Comparison of ENCODE assay signal across 1 cellular context in the genomic region with DNA sequence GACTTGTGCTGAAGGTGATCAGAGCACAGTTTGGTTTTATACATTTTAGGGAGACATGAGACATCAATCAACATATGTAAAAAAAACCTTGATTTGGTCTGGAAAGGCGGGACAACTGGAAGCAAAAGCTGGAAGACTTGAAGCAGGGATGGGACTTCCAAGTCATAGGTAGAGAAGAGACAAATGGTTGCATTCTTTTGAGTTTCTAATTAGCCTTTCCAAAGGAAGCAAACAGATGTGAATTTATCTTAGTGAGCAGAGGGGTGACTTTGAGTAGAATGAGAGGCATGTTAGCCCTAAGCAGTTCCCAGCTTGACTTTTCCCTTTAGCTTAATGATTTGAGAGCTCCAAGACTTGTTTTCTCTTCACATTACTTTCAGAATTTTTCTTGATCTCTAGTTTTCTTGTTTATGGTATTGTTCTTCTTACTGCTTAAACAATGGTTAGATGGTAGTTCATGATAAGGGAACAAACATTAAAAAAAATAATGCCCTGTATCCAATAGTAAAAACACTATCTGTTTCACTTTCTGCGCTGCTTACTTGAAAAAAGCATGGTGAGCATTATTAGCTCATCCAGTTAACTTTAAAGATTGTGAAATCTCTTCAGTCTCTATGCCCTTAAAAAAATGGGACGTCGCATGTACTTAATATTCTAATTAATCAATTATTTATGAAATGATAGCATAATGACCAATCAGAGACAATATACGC.
TF ChIP-seq lines count a peak whose summit lies in the region.

No MANE protein-coding gene starts in this region.

TF ChIP-seq in GM12878, 131 proteins besides CTCF, POLR2A, EP300 and RAD21 (continued from another document):
- TF ChIP-seq E2F8 (IDR thresholded peaks at IDR 0.05; ENCODE audit: low read depth, partially characterized antibody) (no peak), PAX5 (IDR thresholded peaks at IDR 0.05; ENCODE audit: borderline replicate concordance, low read depth, low read length) (no peak), CBX3 (IDR thresholded peaks at IDR 0.05; ENCODE audit: borderline replicate concordance, low read depth) (no peak), ETV6 (conservative IDR thresholded peaks at IDR 0.05 in 1 of 2, IDR thresholded peaks at IDR 0.05 in 1 of 2; ENCODE audit: borderline replicate concordance in 1 of 2, low read depth in 1 of 2) (no peak), ZBED1 (IDR thresholded peaks at IDR 0.05; ENCODE audit: borderline replicate concordance) (no peak), GATAD2B (conservative IDR thresholded peaks at IDR 0.05; ENCODE audit: low read depth) (no peak)
